9 cellular contexts compared by ENCODE assay signal in genomic region chr10:87816163-87816841, GRCh38. TPM values are rescaled to one million over a fixed set of nuclear protein-coding genes. Genes with fewer than 3 reads are reported as not detected.
DNase-seq lines count a peak whose midpoint lies in the region; ATAC-seq and TF ChIP-seq lines count a peak whose summit lies in the region.
"Had no signal": no experiment of that assay in that cellular context is flagged by ENCODE, and none has a peak within 500 bp of the region (broad histone marks: within the 10 kb centered on the region; RNA-seq: fewer than 3 reads in every experiment).

No MANE protein-coding gene starts in this region.

- DNase-seq in CD1c-positive myeloid dendritic cell (ENCODE audit: extremely low spot score) (peak; percentile 28), HFFc6 (no peak), GM10266 (ENCODE audit: extremely low spot score) (no peak), NCI-H524 treated with DMSO at 0.1 percent for 48 hours (lab: John Stamatoyannopoulos, UW) (no peak)
- DNase-seq: NCI-H1417 treated with DMSO at 0.1 percent for 48 hours had no signal

- no peak for ATAC-seq in activated T-helper 17 cell treated with anti-CD3 and anti-CD28 coated beads, Interleukin-2, amount 50 U/mL, for 72 hours (replicated peaks)
- ATAC-seq in GM18520 (IDR thresholded peaks at IDR 0.05; ENCODE audit: unreplicated experiment) (no peak), GM19467 (IDR thresholded peaks at IDR 0.05; ENCODE audit: unreplicated experiment) (no peak)

- H3K27ac Mint-ChIP-seq in HFFc6 = no peak overlapping the region
- H3K27ac Mint-ChIP-seq in activated T-helper 17 cell treated with anti-CD3 and anti-CD28 coated beads, Interleukin-2, amount 50 U/mL, for 72 hours = peak overlapping the region; percentile 88

- no peaks in the 10 kb centered on the region for H3K4me1 ChIP-seq in mesodermal cell (ENCODE audit: control insufficient read depth, insufficient read depth, low read length, poor library complexity, severe bottlenecking)

- peaks cover 16% of the 10 kb centered on the region for H3K36me3 Mint-ChIP-seq in HFFc6 (ENCODE audit: low read depth)
- H3K36me3 Mint-ChIP-seq in activated T-helper 17 cell treated with anti-CD3 and anti-CD28 coated beads, Interleukin-2, amount 50 U/mL, for 72 hours (ENCODE audit: low read depth) = peaks cover 45% of the 10 kb centered on the region

- H3K27me3 Mint-ChIP-seq in HFFc6 (ENCODE audit: insufficient read depth) = no peaks in the 10 kb centered on the region; the same call in 1 of the 2 replicates
- H3K27me3 Mint-ChIP-seq in activated T-helper 17 cell treated with anti-CD3 and anti-CD28 coated beads, Interleukin-2, amount 50 U/mL, for 72 hours = no peaks in the 10 kb centered on the region

- 88% methylated on average over 1 of the region's 6 CpGs; no CpG with 5 or more reads in 1 of the 2 experiments for WGBS in mesodermal cell (ENCODE audit: insufficient coverage in 2 of 2), 2 experiments

- TF ChIP-seq CTCF in HFFc6 (IDR thresholded peaks at IDR 0.05) (peak; percentile 50), GM10266 (IDR thresholded peaks at IDR 0.05; ENCODE audit: control insufficient read depth, insufficient read depth, low read depth, missing control alignments) (no peak)

- no peaks in the 10 kb centered on the region for H3K9me3 Mint-ChIP-seq in HFFc6
- no peaks in the 10 kb centered on the region for H3K9me3 Mint-ChIP-seq in activated T-helper 17 cell treated with anti-CD3 and anti-CD28 coated beads, Interleukin-2, amount 50 U/mL, for 72 hours

- peaks cover 18% of the 10 kb centered on the region for H3K36me3 ChIP-seq in mesodermal cell (ENCODE audit: control insufficient read depth, insufficient read depth, low read length)

- peak overlapping the region; percentile 87 for H3K4me3 ChIP-seq in mesodermal cell (ENCODE audit: extremely low read depth, insufficient read depth, low read length, poor library complexity, severe bottlenecking)

- no peaks in the 10 kb centered on the region for H3K9me3 ChIP-seq in mesodermal cell (ENCODE audit: control insufficient read depth, low read length)

- peaks cover 38% of the 10 kb centered on the region for H3K4me1 Mint-ChIP-seq in HFFc6 (ENCODE audit: low read depth)
- peaks cover 19% of the 10 kb centered on the region for H3K4me1 Mint-ChIP-seq in activated T-helper 17 cell treated with anti-CD3 and anti-CD28 coated beads, Interleukin-2, amount 50 U/mL, for 72 hours

- H3K27ac ChIP-seq in mesodermal cell (ENCODE audit: low read depth, low read length, severe bottlenecking) = no peak overlapping the region

- H3K4me3 Mint-ChIP-seq in HFFc6 = peak overlapping the region; percentile 97
- peak overlapping the region; percentile 89 for H3K4me3 Mint-ChIP-seq in activated T-helper 17 cell treated with anti-CD3 and anti-CD28 coated beads, Interleukin-2, amount 50 U/mL, for 72 hours

RNA-seq across cellular contexts. Expression of gene ATAD1, which starts 1.7 kb away (rescaled TPM):
- 10 to 100 TPM; 33.4 to 44.4 (median 35.8) TPM for total RNA-seq in HFFc6 (2021; fragmentation: NEBNext Ultra II Directional; extraction: Animal tissue kit (Norgen Biotek cat#: 25700))
- 10 to 100 TPM; 31.2 to 45.9 TPM for total RNA-seq in activated T-helper 17 cell treated with anti-CD3 and anti-CD28 coated beads, Interleukin-2, amount 50 U/mL, for 72 hours
- polyA plus RNA-seq in mesodermal cell (2013, experiment 1 of 2) = 41.5 TPM
- 42.6 TPM for polyA plus RNA-seq in mesodermal cell (2013, experiment 2 of 2)

RNA-seq across cellular contexts. Expression of gene KLLN, which starts 47.0 kb away (rescaled TPM):
- total RNA-seq in HFFc6 (2021; fragmentation: NEBNext Ultra II Directional; extraction: Animal tissue kit (Norgen Biotek cat#: 25700)) = under 1 TPM; 0.65 to 0.77 (median 0.73) TPM
- under 1 TPM; 0.45 to 0.78 TPM for total RNA-seq in activated T-helper 17 cell treated with anti-CD3 and anti-CD28 coated beads, Interleukin-2, amount 50 U/mL, for 72 hours
- polyA plus RNA-seq in mesodermal cell (2013, experiment 1 of 2) = 0.48 TPM
- polyA plus RNA-seq in mesodermal cell (2013, experiment 2 of 2) = 0.76 TPM

RNA-seq across cellular contexts. Expression of gene PTEN, which starts 47.1 kb away (rescaled TPM):
- total RNA-seq in HFFc6 (2021; fragmentation: NEBNext Ultra II Directional; extraction: Animal tissue kit (Norgen Biotek cat#: 25700)) = 10 to 100 TPM; 49.3 to 72.7 (median 63.5) TPM
- 10 to 100 TPM; 64.2 to 65.8 TPM for total RNA-seq in activated T-helper 17 cell treated with anti-CD3 and anti-CD28 coated beads, Interleukin-2, amount 50 U/mL, for 72 hours
- polyA plus RNA-seq in mesodermal cell (2013, experiment 1 of 2) = 58.4 TPM
- 68.0 TPM for polyA plus RNA-seq in mesodermal cell (2013, experiment 2 of 2)
